8 cellular contexts compared by ENCODE assay signal in the genomic region with DNA sequence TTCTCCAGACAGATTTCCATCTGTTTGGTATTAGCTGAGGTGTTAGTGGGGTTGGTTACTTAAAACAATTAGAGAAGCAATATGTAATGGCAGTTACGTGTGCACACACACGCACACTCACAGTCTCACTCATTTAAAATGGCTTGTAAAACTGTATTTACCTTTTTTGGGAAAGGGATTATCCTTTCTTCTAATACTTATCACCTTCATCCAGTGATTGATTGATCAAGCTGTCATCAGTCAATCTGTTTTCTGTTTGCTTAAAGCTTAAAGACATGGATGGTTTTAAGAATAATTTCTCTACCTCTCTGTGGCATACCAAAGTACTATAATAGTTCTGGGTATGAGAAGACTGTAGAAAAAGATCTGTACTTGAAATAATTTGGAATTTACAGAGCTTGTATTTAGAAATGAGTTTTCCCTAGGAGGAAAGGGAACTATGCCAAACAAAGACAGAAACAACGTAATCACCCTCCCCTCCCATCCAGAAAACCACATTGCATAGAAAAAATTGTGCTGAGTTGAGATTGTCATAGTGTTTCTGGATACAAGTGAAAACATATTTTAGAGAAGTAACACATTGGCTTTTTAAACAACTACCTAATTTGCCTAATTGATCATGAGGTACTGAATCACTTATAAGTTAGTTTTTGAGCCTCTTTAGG. TPM values are rescaled to one million over a fixed set of nuclear protein-coding genes. Genes with fewer than 3 reads are reported as not detected.
DNase-seq lines count a peak whose midpoint lies in the region; ATAC-seq and TF ChIP-seq lines count a peak whose summit lies in the region.

No MANE protein-coding gene starts in this region.

- 63% methylated on average over 3 of the region's 3 CpGs for WGBS in esophagus muscularis mucosa

- no peaks in the 10 kb centered on the region for H3K9me3 ChIP-seq in esophagus muscularis mucosa

- no peak for TF ChIP-seq EP300 in esophagus muscularis mucosa (IDR thresholded peaks at IDR 0.05)

- ATAC-seq in GM18867 (IDR thresholded peaks at IDR 0.05; ENCODE audit: unreplicated experiment) (peak; percentile 65), HG02798 (IDR thresholded peaks at IDR 0.05; ENCODE audit: poor library complexity, unreplicated experiment) (no peak)

- TF ChIP-seq CTCF in esophagus muscularis mucosa (IDR thresholded peaks at IDR 0.05), result no peak
- TF ChIP-seq CTCF in glutamatergic neuron (IDR thresholded peaks at IDR 0.05; ENCODE audit: partially characterized antibody, unreplicated experiment), result no peak

- intact Hi-C loops in esophagus muscularis mucosa (cut with DNase I), result no loop called here

- H3K27ac Mint-ChIP-seq in glutamatergic neuron (ENCODE audit: unreplicated experiment), result no peak overlapping the region

- no peaks in the 10 kb centered on the region for H3K9me3 Mint-ChIP-seq in glutamatergic neuron (ENCODE audit: unreplicated experiment)

- H3K27ac ChIP-seq in esophagus muscularis mucosa (replicated peaks in 1 of 4) (peak overlapping the region; percentile 17 to 73 (median 60)), skin epidermis (peak overlapping the region in 15 of 21 experiments; percentile 11 to 78 (median 39))

- DNase-seq in NCI-H82 (lab: John Stamatoyannopoulos, UW) (peak; percentile 94), esophagus muscularis mucosa (ENCODE audit: extremely low spot score) (no peak), retina (no peak), glutamatergic neuron (no peak), NCI-H128 (lab: John Stamatoyannopoulos, UW; ENCODE audit: unreplicated experiment) (no peak)

- no peaks in the 10 kb centered on the region for H3K36me3 ChIP-seq in esophagus muscularis mucosa

- H3K4me1 ChIP-seq in esophagus muscularis mucosa, result peaks cover 19 to 70% (median 53%) of the 10 kb centered on the region in 4 donors

- H3K27me3 ChIP-seq in esophagus muscularis mucosa, result no peaks in the 10 kb centered on the region

- H3K4me3 ChIP-seq in esophagus muscularis mucosa, result no peak overlapping the region
- H3K4me3 ChIP-seq in skin epidermis, result no peak overlapping the region

- no peak overlapping the region for H3K4me3 Mint-ChIP-seq in glutamatergic neuron (ENCODE audit: unreplicated experiment)

- H3K27me3 Mint-ChIP-seq in glutamatergic neuron (ENCODE audit: unreplicated experiment), result peaks cover 1% of the 10 kb centered on the region

- peaks cover 7% of the 10 kb centered on the region for H3K4me1 Mint-ChIP-seq in glutamatergic neuron (ENCODE audit: low read depth, unreplicated experiment)

- TF ChIP-seq POLR2A in esophagus muscularis mucosa (IDR thresholded peaks at IDR 0.05; ENCODE audit: low read depth), result no peak

- H3K36me3 Mint-ChIP-seq in glutamatergic neuron (ENCODE audit: unreplicated experiment), result no peaks in the 10 kb centered on the region

RNA-seq across cellular contexts. Expression of a gene that starts 42.8 kb away (rescaled TPM):
- 10 to 100 TPM; 35.3 to 45.3 (median 40.4) TPM for total RNA-seq in esophagus muscularis mucosa
- total RNA-seq in glutamatergic neuron (ENCODE audit: unreplicated experiment), result 9.8 TPM
